In the genomic region with DNA sequence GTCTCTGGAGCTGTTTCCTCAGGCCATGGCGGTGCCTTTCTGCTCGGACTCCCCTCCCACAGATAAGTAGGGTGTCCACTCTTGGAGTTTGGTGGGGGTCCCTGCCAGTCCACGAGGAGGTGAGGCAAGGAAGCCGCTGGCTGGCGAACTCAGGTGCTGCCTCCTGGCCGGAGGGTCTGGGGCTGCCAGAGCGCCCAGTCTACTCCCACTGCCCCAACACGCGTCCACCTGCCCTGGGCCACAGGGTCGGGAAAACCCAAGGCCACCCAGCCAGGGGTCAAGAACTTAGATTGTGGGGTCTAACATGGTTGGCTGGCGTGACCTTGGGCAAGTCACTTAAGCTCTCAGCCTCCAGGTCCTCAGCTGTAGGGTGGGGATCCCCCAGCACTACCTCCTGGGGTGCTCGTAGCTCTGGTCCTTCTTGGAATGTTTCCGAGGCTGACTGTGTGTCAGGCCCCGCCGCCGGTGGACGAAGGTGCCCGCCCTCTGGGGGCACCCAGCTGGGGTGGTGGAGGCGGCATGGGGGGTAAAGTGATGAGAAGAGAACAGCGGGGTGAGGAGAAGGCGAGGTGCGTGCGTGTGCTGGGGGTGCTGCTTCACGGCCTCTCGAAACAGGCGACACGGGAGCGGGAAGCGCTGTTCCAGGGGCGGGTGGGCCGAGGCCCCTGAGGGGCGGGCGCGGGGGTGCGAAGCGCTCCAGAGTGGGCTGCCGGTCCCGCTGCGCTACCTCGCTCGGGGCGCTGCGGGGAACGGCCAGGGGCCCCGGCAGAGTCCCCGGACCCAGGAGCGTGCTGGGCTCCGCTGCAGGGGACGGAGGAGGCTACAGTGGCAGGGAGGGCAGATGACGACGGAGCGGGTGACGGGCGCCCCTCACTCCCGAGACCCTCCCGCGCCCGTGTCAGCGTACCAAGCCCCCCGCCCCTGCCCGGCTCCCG, we compare ENCODE assay signal across 8 cellular contexts. TPM values are rescaled to one million over a fixed set of nuclear protein-coding genes. Genes with fewer than 3 reads are reported as not detected.
DNase-seq lines count a peak whose midpoint lies in the region; ATAC-seq and TF ChIP-seq lines count a peak whose summit lies in the region.

No MANE protein-coding gene starts in this region.

- no peaks in the 10 kb centered on the region for H3K27me3 ChIP-seq in right cardiac atrium (ENCODE audit: control insufficient read depth, insufficient read depth)

- ATAC-seq in GM19025 (IDR thresholded peaks at IDR 0.05; ENCODE audit: low read depth, unreplicated experiment) (peak; percentile 16), right cardiac atrium (no peak)
- peak; percentile 29 for ATAC-seq in stimulated activated effector memory CD8-positive, alpha-beta T cell treated with anti-CD3 and anti-CD28 coated beads, Interleukin-12 subunit alpha, Interleukin-12 subunit beta, amount 100 ng/mL, for 72 hours

- intact Hi-C loops in right cardiac atrium (cut with DNase I), result no loop called here

- no peak overlapping the region for H3K27ac Mint-ChIP-seq in stimulated activated effector memory CD8-positive, alpha-beta T cell treated with anti-CD3 and anti-CD28 coated beads, Interleukin-12 subunit alpha, Interleukin-12 subunit beta, amount 100 ng/mL, for 72 hours

- H3K4me3 ChIP-seq in AG04449 (ENCODE audit: low read depth, low read length) (peak overlapping the region; percentile 62), right cardiac atrium (ENCODE audit: low read length) (peak overlapping the region; percentile 77)

- no peaks in the 10 kb centered on the region for H3K36me3 Mint-ChIP-seq in stimulated activated effector memory CD8-positive, alpha-beta T cell treated with anti-CD3 and anti-CD28 coated beads, Interleukin-12 subunit alpha, Interleukin-12 subunit beta, amount 100 ng/mL, for 72 hours

- H3K4me1 ChIP-seq in right cardiac atrium (ENCODE audit: control insufficient read depth, insufficient read depth, low read length), result no peaks in the 10 kb centered on the region

- no peaks in the 10 kb centered on the region for H3K9me3 Mint-ChIP-seq in stimulated activated effector memory CD8-positive, alpha-beta T cell treated with anti-CD3 and anti-CD28 coated beads, Interleukin-12 subunit alpha, Interleukin-12 subunit beta, amount 100 ng/mL, for 72 hours

- peaks cover 34% of the 10 kb centered on the region for H3K4me1 Mint-ChIP-seq in stimulated activated effector memory CD8-positive, alpha-beta T cell treated with anti-CD3 and anti-CD28 coated beads, Interleukin-12 subunit alpha, Interleukin-12 subunit beta, amount 100 ng/mL, for 72 hours

- CTCF ChIA-PET in AG04449 (lab: Yijun Ruan, JAX), result interaction anchor here (1.0 to 1.5 kb wide), 3 partner anchors 13 to 90 kb away, joined by 3 to 5 read pairs (median 5); a partner anchor contains a TSS

- H3K4me3 Mint-ChIP-seq in stimulated activated effector memory CD8-positive, alpha-beta T cell treated with anti-CD3 and anti-CD28 coated beads, Interleukin-12 subunit alpha, Interleukin-12 subunit beta, amount 100 ng/mL, for 72 hours, result peak overlapping the region; percentile 82

- POLR2A ChIA-PET in AG04449 (lab: Yijun Ruan, JAX), result interaction anchor here (1.1 kb wide), 2 partner anchors 55 to 57 kb away, joined by 4 read pairs; no protein-coding TSS in a partner anchor

- no peaks in the 10 kb centered on the region for H3K9me3 ChIP-seq in right cardiac atrium (ENCODE audit: control insufficient read depth, low read length)

- H3K27ac ChIP-seq in VCaP (peak overlapping the region; percentile 68; the same call in 1 of the 2 replicates), right cardiac atrium (ENCODE audit: low read length) (no peak overlapping the region)

- TF ChIP-seq CTCF in AG04449 (IDR thresholded peaks at IDR 0.05; ENCODE audit: insufficient read depth, low read length, missing control alignments) (no peak), VCaP (conservative IDR thresholded peaks at IDR 0.05) (no peak)

- WGBS in right cardiac atrium, result 13% methylated on average over 62 of the region's 62 CpGs

- no peak for DNase-seq in AG04449 (ENCODE audit: low read depth, low spot score)
- DNase-seq in right cardiac atrium, result peak in 2 of 3 donors; percentile 35 to 62
- peak in 1 of 2 donors; percentile 62 for DNase-seq in stimulated activated effector memory CD8-positive, alpha-beta T cell treated with anti-CD3 and anti-CD28 coated beads, Interleukin-12 subunit alpha, Interleukin-12 subunit beta, amount 100 ng/mL, for 72 hours (ENCODE audit: low spot score in 2 of 2)
- DNase-seq in occipital lobe (lab: John Stamatoyannopoulos, UW), result no peak
- DNase-seq in NCI-H187 treated with DMSO at 0.1 percent for 48 hours (lab: John Stamatoyannopoulos, UW), result no peak
- no peak for DNase-seq in NCI-H1105 treated with DMSO at 0.1 percent for 48 hours (lab: John Stamatoyannopoulos, UW)

RNA-seq across cellular contexts. Expression of a gene that starts 1.2 kb away (rescaled TPM):
- total RNA-seq in right cardiac atrium, result under 1 TPM in 3 of 4 donors, not detected in 1; 0.11 to 0.45 (median 0.18) TPM
- 0.11 TPM for polyA plus RNA-seq in right cardiac atrium
- 0.62 TPM for total RNA-seq in occipital lobe

RNA-seq across cellular contexts. Expression of a gene that starts 13.5 kb away (rescaled TPM):
- total RNA-seq in right cardiac atrium, result 1 to 10 TPM; 2.0 to 4.8 (median 3.6) TPM
- 6.4 TPM for polyA plus RNA-seq in right cardiac atrium
- total RNA-seq in occipital lobe, result 4.4 TPM

RNA-seq across cellular contexts. Expression of a gene that starts 55.8 kb away (rescaled TPM):
- total RNA-seq in right cardiac atrium (100 to 1,000 TPM; 134 to 147 (median 141) TPM), occipital lobe (399 TPM)
- polyA plus RNA-seq in right cardiac atrium, result 58.1 TPM

Comparison
In these comparisons a context has a peak if more than half of its experiments do, and no peak if none do; other contexts are left out.
1. DNase-seq: peak in right cardiac atrium (2 of 3); none in AG04449 (single experiment), occipital lobe (single experiment), NCI-H187 treated with DMSO at 0.1 percent for 48 hours (single experiment) and NCI-H1105 treated with DMSO at 0.1 percent for 48 hours (single experiment).
2. ATAC-seq: peak in GM19025 (single experiment) and stimulated activated effector memory CD8-positive, alpha-beta T cell treated with anti-CD3 and anti-CD28 coated beads, Interleukin-12 subunit alpha, Interleukin-12 subunit beta, amount 100 ng/mL, for 72 hours (single experiment); none in right cardiac atrium (0 of 2).